In the genomic region with DNA sequence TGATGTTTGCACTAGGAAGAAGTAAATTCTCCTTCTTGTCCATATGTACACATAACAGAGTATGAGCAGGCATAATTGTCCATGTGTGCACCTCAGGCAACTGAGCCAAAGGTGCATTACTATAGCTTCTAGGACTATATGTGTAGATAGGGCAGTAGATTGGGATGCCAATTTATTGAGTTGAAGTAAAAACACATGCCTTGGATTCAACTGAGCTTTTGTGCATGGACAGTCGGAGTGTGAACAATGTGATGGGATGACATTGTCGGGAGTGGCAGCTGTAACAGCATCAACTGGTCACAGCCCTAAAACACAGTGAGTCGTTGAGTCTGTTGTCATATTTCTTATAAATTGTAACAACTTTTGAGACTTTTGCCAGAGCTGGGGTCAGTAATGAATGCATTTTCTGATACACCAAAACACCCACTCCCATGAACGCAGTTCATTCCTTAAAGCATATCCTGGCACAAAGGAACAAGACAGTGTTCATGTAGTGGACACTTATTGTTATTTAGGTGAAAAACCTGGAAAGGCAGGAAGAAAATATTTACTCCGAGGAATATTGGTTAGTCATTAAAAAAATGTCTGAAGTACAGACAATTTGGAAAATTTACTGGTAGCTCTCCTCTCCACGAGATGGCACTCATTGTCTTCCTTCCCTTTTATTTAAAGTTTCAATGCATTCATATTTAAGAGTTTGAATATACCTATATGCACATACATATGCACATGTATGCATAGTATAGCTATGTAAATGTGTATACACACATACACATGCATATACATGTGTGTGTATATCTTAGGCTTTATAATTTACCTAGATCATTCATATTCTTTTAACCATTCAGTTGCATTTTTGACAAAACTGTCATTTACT, we compare ENCODE assay signal across 2 cellular contexts.
A peak's percentile ranks its signal among the peaks of the same experiment; 100 is the strongest.
TF ChIP-seq lines count a peak whose summit lies in the region.

No MANE protein-coding gene starts in this region.

TF ChIP-seq in K562, 482 proteins besides CTCF, POLR2A, EP300 and RAD21 (continued from another document and continues in another):
- TF ChIP-seq, protein P1, sequence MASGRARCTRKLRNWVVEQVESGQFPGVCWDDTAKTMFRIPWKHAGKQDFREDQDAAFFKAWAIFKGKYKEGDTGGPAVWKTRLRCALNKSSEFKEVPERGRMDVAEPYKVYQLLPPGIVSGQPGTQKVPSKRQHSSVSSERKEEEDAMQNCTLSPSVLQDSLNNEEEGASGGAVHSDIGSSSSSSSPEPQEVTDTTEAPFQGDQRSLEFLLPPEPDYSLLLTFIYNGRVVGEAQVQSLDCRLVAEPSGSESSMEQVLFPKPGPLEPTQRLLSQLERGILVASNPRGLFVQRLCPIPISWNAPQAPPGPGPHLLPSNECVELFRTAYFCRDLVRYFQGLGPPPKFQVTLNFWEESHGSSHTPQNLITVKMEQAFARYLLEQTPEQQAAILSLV (tag; IDR thresholded peaks at IDR 0.05) = no peak
- TF ChIP-seq TBL1XR1 (IDR thresholded peaks at IDR 0.05; ENCODE audit: low read length in 2 of 2) = peak in 1 of 2 experiments; percentile 37; a peak in 1 of 4 replicates
- no peak; the same call in 1 of the 2 replicates for TF ChIP-seq HDAC8 (tag; IDR thresholded peaks at IDR 0.05)
- TF ChIP-seq, protein P2, sequence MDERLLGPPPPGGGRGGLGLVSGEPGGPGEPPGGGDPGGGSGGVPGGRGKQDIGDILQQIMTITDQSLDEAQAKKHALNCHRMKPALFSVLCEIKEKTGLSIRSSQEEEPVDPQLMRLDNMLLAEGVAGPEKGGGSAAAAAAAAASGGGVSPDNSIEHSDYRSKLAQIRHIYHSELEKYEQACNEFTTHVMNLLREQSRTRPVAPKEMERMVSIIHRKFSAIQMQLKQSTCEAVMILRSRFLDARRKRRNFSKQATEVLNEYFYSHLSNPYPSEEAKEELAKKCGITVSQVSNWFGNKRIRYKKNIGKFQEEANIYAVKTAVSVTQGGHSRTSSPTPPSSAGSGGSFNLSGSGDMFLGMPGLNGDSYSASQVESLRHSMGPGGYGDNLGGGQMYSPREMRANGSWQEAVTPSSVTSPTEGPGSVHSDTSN (CRISPR knock-in tag; IDR thresholded peaks at IDR 0.05; ENCODE audit: low read depth) = no peak
- TF ChIP-seq, protein P2 (tag; conservative IDR thresholded peaks at IDR 0.05; ENCODE audit: low read depth) = 0 out of 2 replicates have a peak, but pooled peaks have one; percentile 13
- TF ChIP-seq NFATC3 (IDR thresholded peaks at IDR 0.05) = 0 out of 2 replicates have a peak, but pooled peaks have one; percentile 41
- TF ChIP-seq, protein P3, sequence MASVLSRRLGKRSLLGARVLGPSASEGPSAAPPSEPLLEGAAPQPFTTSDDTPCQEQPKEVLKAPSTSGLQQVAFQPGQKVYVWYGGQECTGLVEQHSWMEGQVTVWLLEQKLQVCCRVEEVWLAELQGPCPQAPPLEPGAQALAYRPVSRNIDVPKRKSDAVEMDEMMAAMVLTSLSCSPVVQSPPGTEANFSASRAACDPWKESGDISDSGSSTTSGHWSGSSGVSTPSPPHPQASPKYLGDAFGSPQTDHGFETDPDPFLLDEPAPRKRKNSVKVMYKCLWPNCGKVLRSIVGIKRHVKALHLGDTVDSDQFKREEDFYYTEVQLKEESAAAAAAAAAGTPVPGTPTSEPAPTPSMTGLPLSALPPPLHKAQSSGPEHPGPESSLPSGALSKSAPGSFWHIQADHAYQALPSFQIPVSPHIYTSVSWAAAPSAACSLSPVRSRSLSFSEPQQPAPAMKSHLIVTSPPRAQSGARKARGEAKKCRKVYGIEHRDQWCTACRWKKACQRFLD (CRISPR knock-in tag; IDR thresholded peaks at IDR 0.05) = peak; percentile 57; the same call in 1 of the 2 replicates
- TF ChIP-seq ZNF121 (CRISPR knock-in tag; conservative IDR thresholded peaks at IDR 0.05) = no peak
- TF ChIP-seq, protein P4, sequence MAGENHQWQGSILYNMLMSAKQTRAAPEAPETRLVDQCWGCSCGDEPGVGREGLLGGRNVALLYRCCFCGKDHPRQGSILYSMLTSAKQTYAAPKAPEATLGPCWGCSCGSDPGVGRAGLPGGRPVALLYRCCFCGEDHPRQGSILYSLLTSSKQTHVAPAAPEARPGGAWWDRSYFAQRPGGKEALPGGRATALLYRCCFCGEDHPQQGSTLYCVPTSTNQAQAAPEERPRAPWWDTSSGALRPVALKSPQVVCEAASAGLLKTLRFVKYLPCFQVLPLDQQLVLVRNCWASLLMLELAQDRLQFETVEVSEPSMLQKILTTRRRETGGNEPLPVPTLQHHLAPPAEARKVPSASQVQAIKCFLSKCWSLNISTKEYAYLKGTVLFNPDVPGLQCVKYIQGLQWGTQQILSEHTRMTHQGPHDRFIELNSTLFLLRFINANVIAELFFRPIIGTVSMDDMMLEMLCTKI (IDR thresholded peaks at IDR 0.05; ENCODE audit: partially characterized antibody) = no peak
- no peak for TF ChIP-seq ZC3H11A (IDR thresholded peaks at IDR 0.05; ENCODE audit: low read depth, low read length)
- TF ChIP-seq MAFF (IDR thresholded peaks at IDR 0.05; ENCODE audit: low read length) = no peak
- peak; percentile 75 for TF ChIP-seq ZZZ3 (IDR thresholded peaks at IDR 0.05)
- TF ChIP-seq HMG20B (CRISPR knock-in tag; IDR thresholded peaks at IDR 0.05) = no peak
- TF ChIP-seq, protein P5, sequence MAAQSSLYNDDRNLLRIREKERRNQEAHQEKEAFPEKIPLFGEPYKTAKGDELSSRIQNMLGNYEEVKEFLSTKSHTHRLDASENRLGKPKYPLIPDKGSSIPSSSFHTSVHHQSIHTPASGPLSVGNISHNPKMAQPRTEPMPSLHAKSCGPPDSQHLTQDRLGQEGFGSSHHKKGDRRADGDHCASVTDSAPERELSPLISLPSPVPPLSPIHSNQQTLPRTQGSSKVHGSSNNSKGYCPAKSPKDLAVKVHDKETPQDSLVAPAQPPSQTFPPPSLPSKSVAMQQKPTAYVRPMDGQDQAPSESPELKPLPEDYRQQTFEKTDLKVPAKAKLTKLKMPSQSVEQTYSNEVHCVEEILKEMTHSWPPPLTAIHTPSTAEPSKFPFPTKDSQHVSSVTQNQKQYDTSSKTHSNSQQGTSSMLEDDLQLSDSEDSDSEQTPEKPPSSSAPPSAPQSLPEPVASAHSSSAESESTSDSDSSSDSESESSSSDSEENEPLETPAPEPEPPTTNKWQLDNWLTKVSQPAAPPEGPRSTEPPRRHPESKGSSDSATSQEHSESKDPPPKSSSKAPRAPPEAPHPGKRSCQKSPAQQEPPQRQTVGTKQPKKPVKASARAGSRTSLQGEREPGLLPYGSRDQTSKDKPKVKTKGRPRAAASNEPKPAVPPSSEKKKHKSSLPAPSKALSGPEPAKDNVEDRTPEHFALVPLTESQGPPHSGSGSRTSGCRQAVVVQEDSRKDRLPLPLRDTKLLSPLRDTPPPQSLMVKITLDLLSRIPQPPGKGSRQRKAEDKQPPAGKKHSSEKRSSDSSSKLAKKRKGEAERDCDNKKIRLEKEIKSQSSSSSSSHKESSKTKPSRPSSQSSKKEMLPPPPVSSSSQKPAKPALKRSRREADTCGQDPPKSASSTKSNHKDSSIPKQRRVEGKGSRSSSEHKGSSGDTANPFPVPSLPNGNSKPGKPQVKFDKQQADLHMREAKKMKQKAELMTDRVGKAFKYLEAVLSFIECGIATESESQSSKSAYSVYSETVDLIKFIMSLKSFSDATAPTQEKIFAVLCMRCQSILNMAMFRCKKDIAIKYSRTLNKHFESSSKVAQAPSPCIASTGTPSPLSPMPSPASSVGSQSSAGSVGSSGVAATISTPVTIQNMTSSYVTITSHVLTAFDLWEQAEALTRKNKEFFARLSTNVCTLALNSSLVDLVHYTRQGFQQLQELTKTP (IDR thresholded peaks at IDR 0.05; ENCODE audit: low read depth in 1 of 2, partially characterized antibody in 2 of 2) = no peak

TF ChIP-seq in neural cell, 6 proteins besides CTCF, POLR2A, EP300 and RAD21 (continued from another document):
- TF ChIP-seq, protein P6, sequence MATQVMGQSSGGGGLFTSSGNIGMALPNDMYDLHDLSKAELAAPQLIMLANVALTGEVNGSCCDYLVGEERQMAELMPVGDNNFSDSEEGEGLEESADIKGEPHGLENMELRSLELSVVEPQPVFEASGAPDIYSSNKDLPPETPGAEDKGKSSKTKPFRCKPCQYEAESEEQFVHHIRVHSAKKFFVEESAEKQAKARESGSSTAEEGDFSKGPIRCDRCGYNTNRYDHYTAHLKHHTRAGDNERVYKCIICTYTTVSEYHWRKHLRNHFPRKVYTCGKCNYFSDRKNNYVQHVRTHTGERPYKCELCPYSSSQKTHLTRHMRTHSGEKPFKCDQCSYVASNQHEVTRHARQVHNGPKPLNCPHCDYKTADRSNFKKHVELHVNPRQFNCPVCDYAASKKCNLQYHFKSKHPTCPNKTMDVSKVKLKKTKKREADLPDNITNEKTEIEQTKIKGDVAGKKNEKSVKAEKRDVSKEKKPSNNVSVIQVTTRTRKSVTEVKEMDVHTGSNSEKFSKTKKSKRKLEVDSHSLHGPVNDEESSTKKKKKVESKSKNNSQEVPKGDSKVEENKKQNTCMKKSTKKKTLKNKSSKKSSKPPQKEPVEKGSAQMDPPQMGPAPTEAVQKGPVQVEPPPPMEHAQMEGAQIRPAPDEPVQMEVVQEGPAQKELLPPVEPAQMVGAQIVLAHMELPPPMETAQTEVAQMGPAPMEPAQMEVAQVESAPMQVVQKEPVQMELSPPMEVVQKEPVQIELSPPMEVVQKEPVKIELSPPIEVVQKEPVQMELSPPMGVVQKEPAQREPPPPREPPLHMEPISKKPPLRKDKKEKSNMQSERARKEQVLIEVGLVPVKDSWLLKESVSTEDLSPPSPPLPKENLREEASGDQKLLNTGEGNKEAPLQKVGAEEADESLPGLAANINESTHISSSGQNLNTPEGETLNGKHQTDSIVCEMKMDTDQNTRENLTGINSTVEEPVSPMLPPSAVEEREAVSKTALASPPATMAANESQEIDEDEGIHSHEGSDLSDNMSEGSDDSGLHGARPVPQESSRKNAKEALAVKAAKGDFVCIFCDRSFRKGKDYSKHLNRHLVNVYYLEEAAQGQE (IDR thresholded peaks at IDR 0.05; ENCODE audit: borderline replicate concordance) = no peak
